8 cellular contexts compared by ENCODE assay signal in the genomic region with DNA sequence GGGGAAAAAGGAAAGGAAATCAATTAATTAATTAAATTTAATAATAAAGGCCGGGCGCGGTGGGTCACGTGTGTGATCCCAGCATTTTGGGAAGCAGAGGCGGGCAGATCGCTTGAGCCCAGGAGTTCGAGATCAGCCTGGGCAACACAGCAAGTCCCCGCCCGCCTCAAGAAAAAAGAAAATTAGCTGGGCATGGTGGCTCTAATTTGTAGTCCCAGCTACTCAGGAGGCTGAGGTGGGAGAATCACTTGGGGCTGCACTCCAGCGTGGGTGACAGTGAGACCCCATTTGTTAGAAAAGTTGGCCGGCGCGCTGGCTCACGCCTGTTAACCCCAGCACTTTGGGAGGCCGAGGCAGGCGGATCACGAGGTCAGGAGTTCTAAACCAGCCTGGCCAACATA. TPM values are rescaled to one million over a fixed set of nuclear protein-coding genes. Genes with fewer than 3 reads are reported as not detected.
A peak's percentile ranks its signal among the peaks of the same experiment; 100 is the strongest.
DNase-seq lines count a peak whose midpoint lies in the region; ATAC-seq and TF ChIP-seq lines count a peak whose summit lies in the region.

No MANE protein-coding gene starts in this region.

- intact Hi-C loops in activated CD4-positive, alpha-beta T cell treated with anti-CD3 and anti-CD28 coated beads for 36 hours (cut with DNase I, micrococcal nuclease), result loop anchor here (1.0 to 5.0 kb wide), 3 partner anchors 12 to 81 kb away; a partner anchor contains a TSS
- intact Hi-C loops in body of pancreas (cut with DNase I) (no loop called here), lower lobe of right lung (cut with DNase I) (no loop called here), tibial artery (cut with DNase I; ENCODE audit: low total_unique reads) (no loop called here)

- POLR2A ChIA-PET in activated CD4-positive, alpha-beta T cell treated with anti-CD3 and anti-CD28 coated beads for 36 hours (lab: Charles Lee), result no interaction called here

- TF ChIP-seq CTCF in body of pancreas (IDR thresholded peaks at IDR 0.05) (no peak), lower lobe of right lung (IDR thresholded peaks at IDR 0.05) (no peak), tibial artery (IDR thresholded peaks at IDR 0.05) (no peak), GM20000 (IDR thresholded peaks at IDR 0.05; ENCODE audit: extremely low read depth, missing control alignments) (no peak)

- TF ChIP-seq POLR2A in body of pancreas (IDR thresholded peaks at IDR 0.05), result no peak

- CTCF ChIA-PET in activated CD4-positive, alpha-beta T cell treated with anti-CD3 and anti-CD28 coated beads for 36 hours (lab: Charles Lee), result interaction anchor here (0.7 to 1.2 kb wide), 2 partner anchors 34 to 42 kb away, joined by 3 read pairs; a partner anchor contains a TSS

- ATAC-seq in activated CD4-positive, alpha-beta T cell treated with anti-CD3 and anti-CD28 coated beads for 36 hours, result no peak
- ATAC-seq in body of pancreas (no peak), lower lobe of right lung (no peak), GM21447 (IDR thresholded peaks at IDR 0.05; ENCODE audit: unreplicated experiment) (no peak)

- peak overlapping the region in 1 of 4 donors; percentile 47 for H3K27ac ChIP-seq in body of pancreas
- peak overlapping the region; percentile 70 for H3K27ac ChIP-seq in lower lobe of right lung
- H3K27ac ChIP-seq in tibial artery, result peak overlapping the region; percentile 55

- peak overlapping the region; percentile 90 for H3K4me3 Mint-ChIP-seq in activated CD4-positive, alpha-beta T cell treated with anti-CD3 and anti-CD28 coated beads for 36 hours

- H3K9me3 Mint-ChIP-seq in activated CD4-positive, alpha-beta T cell treated with anti-CD3 and anti-CD28 coated beads for 36 hours (ENCODE audit: low read depth), result no peaks in the 10 kb centered on the region

- H3K4me1 Mint-ChIP-seq in activated CD4-positive, alpha-beta T cell treated with anti-CD3 and anti-CD28 coated beads for 36 hours, result peaks cover 34% of the 10 kb centered on the region

- H3K4me3 ChIP-seq in body of pancreas (no peak overlapping the region), lower lobe of right lung (peak overlapping the region; percentile 65), tibial artery (peak overlapping the region; percentile 51 to 61)

- H3K36me3 Mint-ChIP-seq in activated CD4-positive, alpha-beta T cell treated with anti-CD3 and anti-CD28 coated beads for 36 hours (ENCODE audit: low read depth), result peaks cover 36% of the 10 kb centered on the region

- H3K27me3 ChIP-seq in body of pancreas (no peaks in the 10 kb centered on the region), lower lobe of right lung (ENCODE audit: low read depth) (no peaks in the 10 kb centered on the region), tibial artery (no peaks in the 10 kb centered on the region)

- no peaks in the 10 kb centered on the region for H3K27me3 Mint-ChIP-seq in activated CD4-positive, alpha-beta T cell treated with anti-CD3 and anti-CD28 coated beads for 36 hours

- peak overlapping the region; percentile 68 for H3K27ac Mint-ChIP-seq in activated CD4-positive, alpha-beta T cell treated with anti-CD3 and anti-CD28 coated beads for 36 hours

- WGBS in body of pancreas, 2 donors, result 75 to 78% methylated on average over 17 of the region's 17 CpGs

- H3K36me3 ChIP-seq in body of pancreas (replicated peaks in 1 of 2; ENCODE audit: insufficient read depth in 1 of 2, low read depth in 2 of 2) (no peaks in the 10 kb centered on the region), lower lobe of right lung (peaks cover 32% of the 10 kb centered on the region), tibial artery (peaks cover 21 to 49% (median 44%) of the 10 kb centered on the region in 3 donors)

- H3K4me1 ChIP-seq in body of pancreas (peaks cover 22% of the 10 kb centered on the region), lower lobe of right lung (peaks cover 48% of the 10 kb centered on the region), tibial artery (peaks cover 0 to 25% (median 18%) of the 10 kb centered on the region in 4 donors)

- no peak for DNase-seq in activated CD4-positive, alpha-beta T cell treated with anti-CD3 and anti-CD28 coated beads for 36 hours
- no peak for DNase-seq in activated CD4-positive, alpha-beta T cell treated with anti-CD3 and anti-CD28 coated beads, Interleukin-2, amount 50 U/mL, for 1 hour
- DNase-seq in body of pancreas (peak in 3 of 4 donors; percentile 1 to 9 (median 7)), lower lobe of right lung (peak; percentile 30), tibial artery (peak in 1 of 2 donors; percentile 56), GM20000 (ENCODE audit: low spot score) (no peak), GDM1 (lab: John Stamatoyannopoulos, UW) (no peak)

- H3K9me3 ChIP-seq in body of pancreas (no peaks in the 10 kb centered on the region), lower lobe of right lung (no peaks in the 10 kb centered on the region), tibial artery (no peaks in the 10 kb centered on the region)

RNA-seq across cellular contexts. Expression of a gene that starts 0.7 kb away (rescaled TPM):
- 10 to 100 TPM; 39.9 to 41.4 TPM for total RNA-seq in activated CD4-positive, alpha-beta T cell treated with anti-CD3 and anti-CD28 coated beads for 36 hours
- total RNA-seq in body of pancreas, result 10 to 100 TPM; 34.0 to 41.2 TPM
- total RNA-seq in lower lobe of right lung, result 31.0 TPM

RNA-seq across cellular contexts. Expression of a gene that starts 12.3 kb away (rescaled TPM):
- 100 to 1,000 TPM in 1 of 2 experiments, 10 to 100 TPM in 1; 90.9 to 112 TPM for total RNA-seq in activated CD4-positive, alpha-beta T cell treated with anti-CD3 and anti-CD28 coated beads for 36 hours
- 1 to 10 TPM; 4.3 to 6.7 TPM for total RNA-seq in body of pancreas
- 41.9 TPM for total RNA-seq in lower lobe of right lung

RNA-seq across cellular contexts. Expression of a gene that starts 12.4 kb away (rescaled TPM):
- total RNA-seq in activated CD4-positive, alpha-beta T cell treated with anti-CD3 and anti-CD28 coated beads for 36 hours, result 1,000 to 10,000 TPM; 1,994 to 2,316 TPM
- total RNA-seq in body of pancreas (100 to 1,000 TPM; 322 to 334 TPM), lower lobe of right lung (1,461 TPM)

RNA-seq across cellular contexts. Expression of a gene that starts 34.2 kb away (rescaled TPM):
- total RNA-seq in activated CD4-positive, alpha-beta T cell treated with anti-CD3 and anti-CD28 coated beads for 36 hours, result 1 to 10 TPM in 1 of 2 experiments, under 1 TPM in 1; 0.98 to 1.1 TPM
- 10 to 100 TPM in 1 of 2 donors, 1 to 10 TPM in 1; 9.1 to 25.7 TPM for total RNA-seq in body of pancreas
- 49.0 TPM for total RNA-seq in lower lobe of right lung

RNA-seq across cellular contexts. Expression of a gene that starts 55.1 kb away (rescaled TPM):
- 1 to 10 TPM; 7.4 to 7.9 TPM for total RNA-seq in activated CD4-positive, alpha-beta T cell treated with anti-CD3 and anti-CD28 coated beads for 36 hours
- total RNA-seq in body of pancreas (100 to 1,000 TPM in 1 of 2 donors, 10 to 100 TPM in 1; 68.7 to 110 TPM), lower lobe of right lung (11.0 TPM)

Comparison
In these comparisons a context has a peak if more than half of its experiments do, and no peak if none do; other contexts are left out.
1. DNase-seq: peak in body of pancreas (3 of 4) and lower lobe of right lung (single experiment); none in activated CD4-positive, alpha-beta T cell treated with anti-CD3 and anti-CD28 coated beads for 36 hours (single experiment), activated CD4-positive, alpha-beta T cell treated with anti-CD3 and anti-CD28 coated beads, Interleukin-2, amount 50 U/mL, for 1 hour (single experiment), GM20000 (single experiment) and GDM1 (single experiment).
2. H3K4me3 ChIP-seq: peak in lower lobe of right lung (single experiment) and tibial artery (2 of 2); none in body of pancreas (0 of 2).
3. intact Hi-C loops: an anchor here in activated CD4-positive, alpha-beta T cell treated with anti-CD3 and anti-CD28 coated beads for 36 hours (1.0 to 5.0 kb wide); none called in body of pancreas, lower lobe of right lung and tibial artery.